Comparison of ENCODE assay signal across 1 cellular context in the genomic region with DNA sequence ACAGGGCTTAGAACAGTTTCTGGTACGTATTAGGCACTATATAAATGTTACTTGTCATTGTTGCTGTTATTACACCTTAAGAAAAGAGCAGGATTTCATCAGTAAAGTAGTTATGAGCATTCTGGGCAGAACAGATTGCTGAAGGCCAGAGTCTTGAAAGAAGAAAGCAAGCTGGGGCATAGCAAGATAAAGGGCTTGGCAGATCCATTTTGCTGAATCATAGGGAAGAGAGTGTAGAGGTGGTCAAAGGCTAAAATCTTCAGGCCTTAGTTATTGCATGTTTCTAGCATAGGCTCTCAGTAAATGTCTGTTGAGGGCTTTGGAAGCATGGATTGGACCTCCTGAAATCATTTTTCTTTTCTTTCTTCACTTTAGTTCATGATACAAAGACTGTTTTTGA.
A peak's percentile ranks its signal among the peaks of the same experiment; 100 is the strongest.
TF ChIP-seq lines count a peak whose summit lies in the region.

No MANE protein-coding gene starts in this region.

TF ChIP-seq in IMR-90, 13 proteins besides CTCF, POLR2A, EP300 and RAD21:
- TF ChIP-seq NFE2L2 (IDR thresholded peaks at IDR 0.05; ENCODE audit: low read depth, low read length) (peak; percentile 10; the same call in 1 of the 2 replicates), MXI1 (IDR thresholded peaks at IDR 0.05; ENCODE audit: borderline replicate concordance, low read depth, low read length) (no peak)
